1 cellular context compared by ENCODE assay signal in the genomic region with DNA sequence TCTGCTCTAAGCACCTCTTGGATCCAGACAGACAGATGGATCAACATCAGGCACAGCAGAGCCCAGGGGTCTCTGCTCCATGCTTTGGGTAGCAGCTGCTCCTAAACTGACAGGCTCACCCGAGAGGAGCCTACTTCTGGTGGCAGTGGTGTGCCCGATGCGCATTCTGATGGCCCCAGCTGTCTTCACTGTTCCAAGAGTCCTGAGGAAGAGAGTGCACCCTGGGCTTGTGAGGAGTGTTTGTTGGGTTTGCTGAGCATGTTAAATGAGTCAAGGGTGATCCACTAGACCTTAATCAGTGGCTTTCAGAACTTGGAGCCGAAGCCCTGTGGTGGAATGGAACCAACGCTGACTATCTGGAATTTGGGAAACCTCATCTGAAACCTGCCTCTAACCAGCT.
TF ChIP-seq lines count a peak whose summit lies in the region.

No MANE protein-coding gene starts in this region.

TF ChIP-seq in GM23338, 12 proteins besides CTCF, POLR2A, EP300 and RAD21:
- TF ChIP-seq ZNF331 (CRISPR knock-in tag; IDR thresholded peaks at IDR 0.05; ENCODE audit: low read depth) (no peak), STAT1 (IDR thresholded peaks at IDR 0.05; ENCODE audit: unreplicated experiment) (no peak), EZH2 (IDR thresholded peaks at IDR 0.05; ENCODE audit: low read depth, unreplicated experiment) (no peak), POLR2AphosphoS5 (IDR thresholded peaks at IDR 0.05; ENCODE audit: low read depth) (no peak), ZNF114 (CRISPR knock-in tag; IDR thresholded peaks at IDR 0.05) (no peak), JUNB (IDR thresholded peaks at IDR 0.05; ENCODE audit: unreplicated experiment) (no peak), CREB1 (CRISPR knock-in tag; IDR thresholded peaks at IDR 0.05; ENCODE audit: low read depth) (no peak)
- TF ChIP-seq, protein P1, sequence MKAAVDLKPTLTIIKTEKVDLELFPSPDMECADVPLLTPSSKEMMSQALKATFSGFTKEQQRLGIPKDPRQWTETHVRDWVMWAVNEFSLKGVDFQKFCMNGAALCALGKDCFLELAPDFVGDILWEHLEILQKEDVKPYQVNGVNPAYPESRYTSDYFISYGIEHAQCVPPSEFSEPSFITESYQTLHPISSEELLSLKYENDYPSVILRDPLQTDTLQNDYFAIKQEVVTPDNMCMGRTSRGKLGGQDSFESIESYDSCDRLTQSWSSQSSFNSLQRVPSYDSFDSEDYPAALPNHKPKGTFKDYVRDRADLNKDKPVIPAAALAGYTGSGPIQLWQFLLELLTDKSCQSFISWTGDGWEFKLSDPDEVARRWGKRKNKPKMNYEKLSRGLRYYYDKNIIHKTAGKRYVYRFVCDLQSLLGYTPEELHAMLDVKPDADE (IDR thresholded peaks at IDR 0.05): no peak
